Comparison of ENCODE assay signal across 8 cellular contexts in genomic region chr12:132908145-132909029, GRCh38. TPM values are rescaled to one million over a fixed set of nuclear protein-coding genes. Genes with fewer than 3 reads are reported as not detected.
DNase-seq lines count a peak whose midpoint lies in the region; ATAC-seq, FAIRE-seq and TF ChIP-seq lines count a peak whose summit lies in the region.

No MANE protein-coding gene starts in this region.

- H3K4me2 ChIP-seq in H1 (ENCODE audit: insufficient read depth in 1 of 2, low read depth in 2 of 2, low read length in 2 of 2) = peak overlapping the region; percentile 84 to 99

- peaks cover 0 to 3% of the 10 kb centered on the region in 2 experiments; a peak in 2 of 4 replicates for H3K9me3 ChIP-seq in H1 (ENCODE audit: insufficient read depth in 2 of 2, low read depth in 1 of 2, low read length in 1 of 2)

- H2BK5ac ChIP-seq in H1 (ENCODE audit: low read depth, low read length) = no peak overlapping the region

- H2AK5ac ChIP-seq in H1 (ENCODE audit: low read depth, low read length) = no peak overlapping the region

- TF ChIP-seq CTCF in H1 (IDR thresholded peaks at IDR 0.05; ENCODE audit: control extremely low read depth in 1 of 3, insufficient read depth in 1 of 3, low read depth in 1 of 3, low read length in 3 of 3) = no peak

- peaks cover 23% of the 10 kb centered on the region for H3K4me1 Mint-ChIP-seq in activated CD8-positive, alpha-beta memory T cell treated with anti-CD3 and anti-CD28 coated beads, Interleukin-2, amount 10 ng/mL, durations not matched to agents 7 days and 5 days
- peaks cover 5% of the 10 kb centered on the region for H3K4me1 Mint-ChIP-seq in memory B cell

- peak overlapping the region; percentile 81 for H3K4me3 Mint-ChIP-seq in activated CD8-positive, alpha-beta memory T cell treated with anti-CD3 and anti-CD28 coated beads, Interleukin-2, amount 10 ng/mL, durations not matched to agents 7 days and 5 days
- peak overlapping the region; percentile 91 for H3K4me3 Mint-ChIP-seq in memory B cell

- peak overlapping the region; percentile 13; the same call in 1 of the 2 replicates for H3K27ac ChIP-seq in H1 (ENCODE audit: low read depth, low read length)

- TF ChIP-seq EP300 in H1 (IDR thresholded peaks at IDR 0.05; ENCODE audit: borderline replicate concordance in 1 of 2, low read depth in 2 of 2, low read length in 2 of 2) = no peak

- no peak overlapping the region for H3K4ac ChIP-seq in H1 (replicated peaks; ENCODE audit: insufficient read length, low read depth, low read length)

- no peak overlapping the region for H2BK20ac ChIP-seq in H1 (ENCODE audit: low read length)

- H2AFZ ChIP-seq in H1 (ENCODE audit: low read length) = peak overlapping the region; percentile 63; the same call in 1 of the 2 replicates

- H3K4me1 ChIP-seq in H1 (replicated peaks in 1 of 4; ENCODE audit: control insufficient read depth in 3 of 4, insufficient read depth in 4 of 4, low read length in 3 of 4) = peaks cover 0 to 6% (median 1%) of the 10 kb centered on the region in 4 experiments; a peak in 2 of 7 replicates

- no peaks in the 10 kb centered on the region for H3K79me2 ChIP-seq in H1 (ENCODE audit: control insufficient read depth in 1 of 2, insufficient read depth in 2 of 2, low read length in 2 of 2)

- H3K27me3 Mint-ChIP-seq in activated CD8-positive, alpha-beta memory T cell treated with anti-CD3 and anti-CD28 coated beads, Interleukin-2, amount 10 ng/mL, durations not matched to agents 7 days and 5 days = peaks cover 15% of the 10 kb centered on the region
- H3K27me3 Mint-ChIP-seq in memory B cell = no peaks in the 10 kb centered on the region

- TF ChIP-seq RAD21 in H1 (IDR thresholded peaks at IDR 0.05 in 1 of 2, conservative IDR thresholded peaks at IDR 0.05 in 1 of 2; ENCODE audit: low read depth in 2 of 2, low read length in 2 of 2) = no peak

- H2BK15ac ChIP-seq in H1 (ENCODE audit: low read length) = peak overlapping the region; percentile 81; the same call in 1 of the 2 replicates

- peaks cover 21% of the 10 kb centered on the region for H3K36me3 Mint-ChIP-seq in activated CD8-positive, alpha-beta memory T cell treated with anti-CD3 and anti-CD28 coated beads, Interleukin-2, amount 10 ng/mL, durations not matched to agents 7 days and 5 days
- peaks cover 9% of the 10 kb centered on the region for H3K36me3 Mint-ChIP-seq in memory B cell

- peaks cover 10% of the 10 kb centered on the region for H3K9me3 Mint-ChIP-seq in activated CD8-positive, alpha-beta memory T cell treated with anti-CD3 and anti-CD28 coated beads, Interleukin-2, amount 10 ng/mL, durations not matched to agents 7 days and 5 days (ENCODE audit: low read depth)
- peaks cover 8% of the 10 kb centered on the region for H3K9me3 Mint-ChIP-seq in memory B cell

- POLR2A ChIA-PET in H1 (lab: Charles Lee; ENCODE audit: partially characterized antibody) = interaction anchor here (0.6 to 1.7 kb wide), 8 partner anchors 9 to 222 kb away, joined by 3 to 6 read pairs (median 4); partner anchors contain the start of genes CHFR, GOLGA3, ZNF10 and ZNF891

- H2BK12ac ChIP-seq in H1 (ENCODE audit: low read depth, low read length) = no peak overlapping the region

- ATAC-seq in GM18517 (IDR thresholded peaks at IDR 0.05; ENCODE audit: unreplicated experiment) = peak; percentile 97
- peak; percentile 91 for ATAC-seq in HG02981 (IDR thresholded peaks at IDR 0.05; ENCODE audit: unreplicated experiment)
- ATAC-seq in activated CD8-positive, alpha-beta memory T cell treated with anti-CD3 and anti-CD28 coated beads, Interleukin-2, amount 10 ng/mL, durations not matched to agents 7 days and 5 days = peak; percentile 96
- peak; percentile 88 for ATAC-seq in memory B cell (ENCODE audit: low read depth)

- H3K36me3 ChIP-seq in H1 (ENCODE audit: control insufficient read depth in 2 of 4, insufficient read depth in 4 of 4, low read length in 3 of 4) = no peaks in the 10 kb centered on the region

- no peak overlapping the region for H4K91ac ChIP-seq in H1 (replicated peaks; ENCODE audit: insufficient read length, low read length)

- H4K5ac ChIP-seq in H1 (ENCODE audit: insufficient read length, low read depth, low read length) = no peak overlapping the region

- peak overlapping the region; percentile 1 for H3K18ac ChIP-seq in H1 (ENCODE audit: extremely low read depth, low read length)

- H4K8ac ChIP-seq in H1 (ENCODE audit: extremely low read depth, insufficient read depth, low read length) = peak overlapping the region; percentile 72; the same call in 1 of the 2 replicates

- no peak overlapping the region for H3K14ac ChIP-seq in H1 (ENCODE audit: insufficient read length)

- H3K23me2 ChIP-seq in H1 (ENCODE audit: low read depth, low read length) = peaks cover 7% of the 10 kb centered on the region; the same call in 1 of the 2 replicates

- H3K4me3 ChIP-seq in H1 (ENCODE audit: extremely low read depth in 1 of 4, insufficient read depth in 2 of 4, low read depth in 3 of 4, low read length in 4 of 4) = peak overlapping the region; percentile 62 to 74 (median 66)

- no peak overlapping the region for H2BK120ac ChIP-seq in H1 (replicated peaks; ENCODE audit: low read depth, low read length)

- H4K20me1 ChIP-seq in H1 (replicated peaks in 1 of 2; ENCODE audit: control insufficient read depth in 1 of 2, insufficient read depth in 2 of 2, low read length in 2 of 2) = no peaks in the 10 kb centered on the region

- WGBS in H1 (ENCODE audit: extremely low coverage in 1 of 2, insufficient coverage in 1 of 2, insufficient read length in 1 of 2, insufficient replicate concordance in 2 of 2, low coverage in 1 of 2, low lambda C conversion rate in 2 of 2, missing lambda C conversion rate in 1 of 2), 2 experiments = 2% methylated on average over 72 of the region's 85 CpGs; no CpG with 5 or more reads in 1 of the 2 experiments

- peak; percentile 89 for FAIRE-seq in H1 (lab: Jason Lieb, UNC)

- no peak overlapping the region for H3K56ac ChIP-seq in H1 (replicated peaks; ENCODE audit: insufficient read length, low read depth, low read length)

- H3K79me1 ChIP-seq in H1 (ENCODE audit: low read depth, low read length) = no peaks in the 10 kb centered on the region

- H3K27me3 ChIP-seq in H1 (replicated peaks in 1 of 4; ENCODE audit: control insufficient read depth in 3 of 4, extremely low read depth in 1 of 4, insufficient read depth in 3 of 4, low read length in 3 of 4) = peaks cover 0 to 6% (median 4%) of the 10 kb centered on the region in 4 experiments; a peak in 4 of 7 replicates

- no peak overlapping the region for H3K23ac ChIP-seq in H1 (ENCODE audit: insufficient read length)

- CTCF ChIA-PET in activated CD8-positive, alpha-beta memory T cell treated with anti-CD3 and anti-CD28 coated beads, Interleukin-2, amount 10 ng/mL, durations not matched to agents 7 days and 5 days (lab: Charles Lee) = interaction anchor here (1.1 kb wide), 1 partner anchor 130 kb away, joined by 6 read pairs; the partner anchor contains the start of gene ZNF84
- CTCF ChIA-PET in H1 (lab: Charles Lee; ENCODE audit: partially characterized antibody) = interaction anchor here (0.9 to 1.8 kb wide), 4 partner anchors 10 to 98 kb away, joined by 3 to 4 read pairs (median 4); no protein-coding TSS in a partner anchor

- DNase-seq in NCI-H446 (lab: John Stamatoyannopoulos, UW) (peak; percentile 3 to 49), H1 (ENCODE audit: low read depth in 1 of 2, low spot score in 2 of 2) (peak; percentile 97), memory B cell (ENCODE audit: low spot score in 2 of 2) (peak; percentile 81 to 91), SKM-1 treated with dmso at 0.1 percent for 144 hours (lab: John Stamatoyannopoulos, UW; ENCODE audit: unreplicated experiment) (no peak)
- peak; percentile 99 for DNase-seq in activated CD8-positive, alpha-beta memory T cell treated with anti-CD3 and anti-CD28 coated beads, Interleukin-2, amount 10 ng/mL, durations not matched to agents 7 days and 5 days
- DNase-seq in stimulated activated CD4-positive, alpha-beta T cell treated with anti-CD3 and anti-CD28 coated beads, TNF-alpha, amount 100 ng/mL, for 4 hours (ENCODE audit: low read depth in 3 of 3) = peak; percentile 83 to 92 (median 91)

- peak in 1 of 2 experiments; percentile 69; a peak in 2 of 3 replicates for TF ChIP-seq POLR2A in H1 (IDR thresholded peaks at IDR 0.05; ENCODE audit: control extremely low read depth in 1 of 2, low read depth in 2 of 2, low read length in 2 of 2)

- H3K9ac ChIP-seq in H1 (replicated peaks in 1 of 4; ENCODE audit: extremely low read depth in 1 of 4, low read depth in 3 of 4, low read length in 3 of 4) = peak overlapping the region in 3 of 4 experiments; percentile 41 to 48 (median 48); a peak in 5 of 7 replicates

- H3K27ac Mint-ChIP-seq in activated CD8-positive, alpha-beta memory T cell treated with anti-CD3 and anti-CD28 coated beads, Interleukin-2, amount 10 ng/mL, durations not matched to agents 7 days and 5 days = peak overlapping the region; percentile 94
- peak overlapping the region; percentile 90 for H3K27ac Mint-ChIP-seq in memory B cell

TF ChIP-seq in H1, 55 proteins besides CTCF, POLR2A, EP300 and RAD21 (continues in another document):
- TF ChIP-seq TAF1 (IDR thresholded peaks at IDR 0.05; ENCODE audit: low read depth, low read length) = peak; percentile 45

RNA-seq across cellular contexts. Expression of gene CHFR, which starts 21.0 kb away (rescaled TPM):
- total RNA-seq in activated CD8-positive, alpha-beta memory T cell treated with anti-CD3 and anti-CD28 coated beads, Interleukin-2, amount 10 ng/mL, durations not matched to agents 7 days and 5 days = 10 to 100 TPM; 87.7 to 89.7 TPM
- 44.6 and 45.2 TPM in 2 replicates for total RNA-seq in H1 (2021; fragmentation: NEBNext Ultra II Directional; extraction: Animal tissue kit (Norgen Biotek cat#: 25700))
- polyA plus RNA-seq in H1 (2011; rRNA removed) = 31.4 and 58.8 TPM in 2 replicates
- polyA plus RNA-seq in H1 (2011; cell fraction: cytosol; rRNA removed) = 46.5 TPM
- polyA plus RNA-seq in H1 (2011; cell fraction: nucleus; rRNA removed) = 107 TPM
- 34.1 to 36.9 TPM (median 35.8 TPM) in 4 replicates for polyA plus RNA-seq in H1 (2012, experiment 1 of 2)
- 34.9 TPM for polyA plus RNA-seq in H1 (2012, experiment 2 of 2)
- polyA plus RNA-seq in H1 (2013, experiment 1 of 2) = 26.8 TPM
- 25.1 TPM for polyA plus RNA-seq in H1 (2013, experiment 2 of 2)
- 82.5 and 105 TPM in 2 replicates for polyA minus RNA-seq in H1 (2011; rRNA and poly(A)+ RNA removed)
- polyA minus RNA-seq in H1 (2011; cell fraction: cytosol; rRNA and poly(A)+ RNA removed) = 37.5 TPM
- 38.0 TPM for polyA minus RNA-seq in H1 (2011; cell fraction: nucleus; rRNA and poly(A)+ RNA removed)

RNA-seq across cellular contexts. Expression of gene ZNF605, which starts 47.7 kb away (rescaled TPM):
- 10 to 100 TPM in 1 of 2 experiments, 1 to 10 TPM in 1; 8.9 to 10.0 TPM for total RNA-seq in activated CD8-positive, alpha-beta memory T cell treated with anti-CD3 and anti-CD28 coated beads, Interleukin-2, amount 10 ng/mL, durations not matched to agents 7 days and 5 days
- total RNA-seq in H1 (2021; fragmentation: NEBNext Ultra II Directional; extraction: Animal tissue kit (Norgen Biotek cat#: 25700)) = 16.9 and 20.3 TPM in 2 replicates
- polyA plus RNA-seq in H1 (2011; rRNA removed) = 2.7 and 3.6 TPM in 2 replicates
- 4.0 TPM for polyA plus RNA-seq in H1 (2011; cell fraction: cytosol; rRNA removed)
- 7.8 TPM for polyA plus RNA-seq in H1 (2011; cell fraction: nucleus; rRNA removed)
- polyA plus RNA-seq in H1 (2012, experiment 1 of 2) = 4.4 to 9.6 TPM (median 6.0 TPM) in 4 replicates
- polyA plus RNA-seq in H1 (2012, experiment 2 of 2) = 0.55 TPM
- polyA plus RNA-seq in H1 (2013, experiment 1 of 2) = 14.7 TPM
- 12.7 TPM for polyA plus RNA-seq in H1 (2013, experiment 2 of 2)
- polyA minus RNA-seq in H1 (2011; rRNA and poly(A)+ RNA removed) = 10.2 and 20.7 TPM in 2 replicates
- 13.4 TPM for polyA minus RNA-seq in H1 (2011; cell fraction: cytosol; rRNA and poly(A)+ RNA removed)
- polyA minus RNA-seq in H1 (2011; cell fraction: nucleus; rRNA and poly(A)+ RNA removed) = 45.6 TPM
